ENCODE assay signal across 8 cellular contexts in genomic region chr14:92121207-92121669, GRCh38. TPM values are rescaled to one million over a fixed set of nuclear protein-coding genes. Genes with fewer than 3 reads are reported as not detected.
DNase-seq lines count a peak whose midpoint lies in the region; ATAC-seq and TF ChIP-seq lines count a peak whose summit lies in the region.

No MANE protein-coding gene starts in this region.

- H3K4me3 ChIP-seq in HUES64 (ENCODE audit: low read length) (peak overlapping the region; percentile 97), sigmoid colon (peak overlapping the region; percentile 73 to 94 (median 86))

- no peaks in the 10 kb centered on the region for H3K9me3 ChIP-seq in HUES64 (ENCODE audit: insufficient read depth, low read depth, low read length)
- no peaks in the 10 kb centered on the region for H3K9me3 ChIP-seq in sigmoid colon

- peak overlapping the region; percentile 83 for H3K4me3 Mint-ChIP-seq in Calu3 (ENCODE audit: low read depth, unreplicated experiment)

- TF ChIP-seq POLR2A in sigmoid colon (IDR thresholded peaks at IDR 0.05), result no peak

- no peaks in the 10 kb centered on the region for H3K9me3 Mint-ChIP-seq in Calu3 (ENCODE audit: low read depth, unreplicated experiment)

- CTCF ChIA-PET in Calu3 (lab: Charles Lee), result interaction anchor here (0.5 to 2.5 kb wide), 5 partner anchors 9 to 560 kb away, joined by 3 to 28 read pairs (median 4); partner anchors contain the start of genes ATXN3 and TRIP11

- peak overlapping the region; percentile 98 for H3K27ac Mint-ChIP-seq in Calu3 (ENCODE audit: unreplicated experiment)

- intact Hi-C loops in Calu3 (cut with micrococcal nuclease; ENCODE audit: unreplicated experiment) (no loop called here), sigmoid colon (cut with DNase I) (loop anchor here (2.0 to 5.0 kb wide), 4 partner anchors 14 to 671 kb away; partner anchors contain the start of genes ATXN3, GOLGA5 and TRIP11)

- no peaks in the 10 kb centered on the region for H3K27me3 Mint-ChIP-seq in Calu3 (ENCODE audit: unreplicated experiment)

- H3K36me3 ChIP-seq in HUES64 (ENCODE audit: insufficient read depth, low read length) (peaks cover 53% of the 10 kb centered on the region), sigmoid colon (peaks cover 0 to 36% (median 0%) of the 10 kb centered on the region in 4 donors)

- ATAC-seq in GM19452 (IDR thresholded peaks at IDR 0.05; ENCODE audit: unreplicated experiment) (peak; percentile 9), GM18858 (IDR thresholded peaks at IDR 0.05; ENCODE audit: unreplicated experiment) (no peak)

- TSS peak; percentile 62 for BruUV-seq in Calu3 (replicated peaks; lab: Mats Ljungman, UMichigan)

- H3K27me3 ChIP-seq in HUES64 (ENCODE audit: insufficient read depth, low read length) (no peaks in the 10 kb centered on the region), sigmoid colon (no peaks in the 10 kb centered on the region)

- peak overlapping the region; percentile 99 for H3K9ac ChIP-seq in HUES64 (ENCODE audit: low read depth, low read length)

- TF ChIP-seq CTCF in Calu3 (IDR thresholded peaks at IDR 0.05; ENCODE audit: unreplicated experiment) (no peak), sigmoid colon (IDR thresholded peaks at IDR 0.05) (no peak)

- 0 out of 2 replicates have a peak, but pooled peaks cover 2% of the 10 kb centered on the region for H3K4me1 ChIP-seq in HUES64 (ENCODE audit: insufficient read depth, low read length)
- H3K4me1 ChIP-seq in sigmoid colon, result peaks cover 0 to 59% (median 34%) of the 10 kb centered on the region in 4 donors

- H3K36me3 Mint-ChIP-seq in Calu3 (ENCODE audit: insufficient read depth, unreplicated experiment), result peaks cover 48% of the 10 kb centered on the region

- H3K27ac ChIP-seq in HUES64 (ENCODE audit: low read depth, low read length) (peak overlapping the region; percentile 91), adipose tissue (ENCODE audit: low read depth, low read length) (peak overlapping the region; percentile 94), sigmoid colon (peak overlapping the region; percentile 91 to 95 (median 93))

- H3K4me1 Mint-ChIP-seq in Calu3 (ENCODE audit: low read depth, unreplicated experiment), result peaks cover 21% of the 10 kb centered on the region

- DNase-seq in Calu3 (no peak), hepatic stellate cell (ENCODE audit: low spot score) (peak; percentile 72), sigmoid colon (peak; percentile 73), mesenteric fat pad (ENCODE audit: low spot score) (no peak)

- WGBS in HUES64, result under 1% methylated on average over 36 of the region's 36 CpGs
- 0 to 1% (median 0%) methylated on average over 36 of the region's 36 CpGs for WGBS in adipose tissue, 3 donors
- WGBS in sigmoid colon, 2 donors, result 0% methylated on average over 36 of the region's 36 CpGs

- no peak for TF ChIP-seq EP300 in sigmoid colon (IDR thresholded peaks at IDR 0.05)

RNA-seq across cellular contexts. Expression of gene NDUFB1, which starts 0.3 kb away (rescaled TPM):
- total RNA-seq in Calu3 (2022) (101 and 122 TPM in 2 replicates), sigmoid colon (100 to 1,000 TPM; 374 to 888 (median 561) TPM), mesenteric fat pad (119 TPM)
- 195 TPM for polyA plus RNA-seq in HUES64 (2013, experiment 1 of 2)
- 193 TPM for polyA plus RNA-seq in HUES64 (2013, experiment 2 of 2)
- polyA plus RNA-seq in adipose tissue (100 to 1,000 TPM; 176 to 900 (median 508) TPM), sigmoid colon (1,000 to 10,000 TPM in 2 of 3 donors, 100 to 1,000 TPM in 1; 568 to 1,626 (median 1,124) TPM)

RNA-seq across cellular contexts. Expression of gene CPSF2, which starts 0.5 kb away (rescaled TPM):
- total RNA-seq in Calu3 (2022) (70.3 and 76.7 TPM in 2 replicates), sigmoid colon (10 to 100 TPM; 22.4 to 41.8 (median 27.0) TPM), mesenteric fat pad (45.3 TPM)
- 43.0 TPM for polyA plus RNA-seq in HUES64 (2013, experiment 1 of 2)
- polyA plus RNA-seq in HUES64 (2013, experiment 2 of 2), result 50.3 TPM
- polyA plus RNA-seq in adipose tissue (10 to 100 TPM in 1 of 3 donors, 1 to 10 TPM in 2; 5.8 to 10.9 (median 9.4) TPM), sigmoid colon (10 to 100 TPM in 2 of 3 donors, 1 to 10 TPM in 1; 6.0 to 16.1 (median 13.2) TPM)

RNA-seq across cellular contexts. Expression of gene ATXN3, which starts 14.9 kb away (rescaled TPM):
- 20.5 and 21.8 TPM in 2 replicates for total RNA-seq in Calu3 (2022)
- 22.6 TPM for polyA plus RNA-seq in HUES64 (2013, experiment 1 of 2)
- polyA plus RNA-seq in HUES64 (2013, experiment 2 of 2), result 31.6 TPM
- polyA plus RNA-seq in adipose tissue, result 10 to 100 TPM in 2 of 3 donors, 1 to 10 TPM in 1; 5.0 to 18.6 (median 11.1) TPM
- total RNA-seq in sigmoid colon, result 10 to 100 TPM; 30.4 to 48.5 (median 35.4) TPM
- polyA plus RNA-seq in sigmoid colon, result 10 to 100 TPM in 2 of 3 donors, 1 to 10 TPM in 1; 9.0 to 13.9 (median 13.8) TPM
- 29.1 TPM for total RNA-seq in mesenteric fat pad

Comparison
In these comparisons a context has a peak if more than half of its experiments do, and no peak if none do; other contexts are left out.
1. DNase-seq: peak in hepatic stellate cell (single experiment) and sigmoid colon (single experiment); none in Calu3 (single experiment) and mesenteric fat pad (single experiment).
2. Peak in every context shown above with its lines, with median percentiles within 50 percentile points of each other: H3K27ac ChIP-seq.